In the genomic region with DNA sequence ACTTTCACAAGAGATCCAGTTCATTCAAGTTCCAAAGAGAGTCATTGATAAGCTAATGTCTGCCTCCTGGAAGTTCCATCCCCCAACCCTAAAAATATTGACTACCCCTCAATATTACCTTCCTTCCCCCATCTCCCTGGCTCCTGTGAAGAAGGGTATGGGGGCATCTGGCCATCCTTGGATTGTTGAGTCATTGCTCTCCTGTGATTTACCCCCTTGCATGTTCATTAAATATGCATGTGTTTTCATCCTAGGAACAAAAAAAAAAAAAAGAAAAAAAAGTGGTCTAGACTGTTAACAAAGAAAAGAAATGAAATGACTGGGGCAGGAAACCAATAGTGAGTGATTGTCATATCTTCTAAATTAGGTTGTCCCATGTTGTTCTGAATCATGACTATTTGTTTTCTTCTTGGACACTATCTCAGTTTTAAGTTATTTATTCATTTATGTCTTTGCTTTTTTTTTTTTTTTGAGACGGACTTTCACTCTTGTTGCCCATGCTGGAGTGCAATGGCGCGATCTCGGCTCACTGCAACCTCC, we compare ENCODE assay signal across 20 cellular contexts.
"Had no signal": no experiment of that assay in that cellular context is flagged by ENCODE, and none has a peak within 500 bp of the region (broad histone marks: within the 10 kb centered on the region; RNA-seq: fewer than 3 reads in every experiment).

No MANE protein-coding gene starts in this region.

- DNase-seq: activated CD4-positive, alpha-beta T cell treated with anti-CD3 and anti-CD28 coated beads for 48 hours; activated effector memory CD4-positive, alpha-beta T cell treated with Interleukin-2 at 50 U/mL for 16 hours; activated naive CD8-positive, alpha-beta T cell treated with anti-CD3 and anti-CD28 coated beads, Interleukin-2, amount 10 ng/mL, durations not matched to agents 7 days and 5 days; amygdala; colonic mucosa; dorsolateral prefrontal cortex; effector memory CD8-positive, alpha-beta T cell; foreskin melanocyte; hippocampal formation; left ventricle myocardium inferior; naive thymus-derived CD4-positive, alpha-beta T cell; small intestine; stimulated activated CD4-positive, alpha-beta T cell treated with anti-CD3 and anti-CD28 coated beads, Interleukin-2, amount 100 ng/mL, for 24 hours; T-cell; T-helper 9 cell; testis; trophoblast cell had no signal

- H3K4me1 Mint-ChIP-seq: stimulated activated memory B cell treated with anti-CD40 and anti-IgM and Interleukin-4, amounts not matched to agents 10 μg/mL and 1 μg/mL and 100 μg/mL, for 72 hours had no signal

- H3K4me3 Mint-ChIP-seq: activated naive CD8-positive, alpha-beta T cell treated with anti-CD3 and anti-CD28 coated beads, Interleukin-2, amount 10 ng/mL, durations not matched to agents 7 days and 5 days; effector memory CD8-positive, alpha-beta T cell; naive thymus-derived CD4-positive, alpha-beta T cell; stimulated activated memory B cell treated with anti-CD40 and anti-IgM and Interleukin-4, amounts not matched to agents 10 μg/mL and 1 μg/mL and 100 μg/mL, for 72 hours; T-cell had no signal

- H3K36me3 Mint-ChIP-seq: stimulated activated memory B cell treated with anti-CD40 and anti-IgM and Interleukin-4, amounts not matched to agents 10 μg/mL and 1 μg/mL and 100 μg/mL, for 72 hours; T-cell had no signal

- ATAC-seq: effector memory CD8-positive, alpha-beta T cell; esophagus mucosa; naive thymus-derived CD4-positive, alpha-beta T cell; sciatic nerve; stimulated activated memory B cell treated with anti-CD40 and anti-IgM and Interleukin-4, amounts not matched to agents 10 μg/mL and 1 μg/mL and 100 μg/mL, for 72 hours; T-cell had no signal

- H3K9me3 Mint-ChIP-seq: effector memory CD8-positive, alpha-beta T cell; stimulated activated memory B cell treated with anti-CD40 and anti-IgM and Interleukin-4, amounts not matched to agents 10 μg/mL and 1 μg/mL and 100 μg/mL, for 72 hours; T-cell had no signal

- H3K27ac Mint-ChIP-seq: activated naive CD8-positive, alpha-beta T cell treated with anti-CD3 and anti-CD28 coated beads, Interleukin-2, amount 10 ng/mL, durations not matched to agents 7 days and 5 days; effector memory CD8-positive, alpha-beta T cell; naive thymus-derived CD4-positive, alpha-beta T cell; stimulated activated memory B cell treated with anti-CD40 and anti-IgM and Interleukin-4, amounts not matched to agents 10 μg/mL and 1 μg/mL and 100 μg/mL, for 72 hours; T-cell had no signal

- H3K27me3 Mint-ChIP-seq: activated naive CD8-positive, alpha-beta T cell treated with anti-CD3 and anti-CD28 coated beads, Interleukin-2, amount 10 ng/mL, durations not matched to agents 7 days and 5 days; effector memory CD8-positive, alpha-beta T cell; naive thymus-derived CD4-positive, alpha-beta T cell; stimulated activated memory B cell treated with anti-CD40 and anti-IgM and Interleukin-4, amounts not matched to agents 10 μg/mL and 1 μg/mL and 100 μg/mL, for 72 hours had no signal
